20 cellular contexts compared by ENCODE assay signal in genomic region chr3:125261031-125261430, GRCh38.
DNase-seq lines count a peak whose midpoint lies in the region; ATAC-seq and TF ChIP-seq lines count a peak whose summit lies in the region.
"Had no signal": no experiment of that assay in that cellular context is flagged by ENCODE, and none has a peak within 500 bp of the region (broad histone marks: within the 10 kb centered on the region; RNA-seq: fewer than 3 reads in every experiment).

No MANE protein-coding gene starts in this region.

- H3K9me3 ChIP-seq in HAP-1, result no peaks in the 10 kb centered on the region; the same call in 1 of the 2 replicates
- H3K9me3 ChIP-seq: Peyer's patch had no signal

- in situ Hi-C loops in HAP-1 (cut with MboI; ENCODE audit: low sequenced_read_pairs), result no loop called here

- H3K27me3 ChIP-seq in HAP-1 (ENCODE audit: low read depth), result no peaks in the 10 kb centered on the region
- H3K27me3 ChIP-seq: adrenal gland, Peyer's patch had no signal

- no peaks in the 10 kb centered on the region for H3K27me3 Mint-ChIP-seq in nephron progenitor cell (ENCODE audit: low read depth, poor library complexity)
- H3K27me3 Mint-ChIP-seq: activated T-cell treated with anti-CD3 and anti-CD28 coated beads, Interleukin-2, amount 50 U/mL, for 24 hours; brain had no signal

- peaks cover 50% of the 10 kb centered on the region for H3K36me3 Mint-ChIP-seq in nephron progenitor cell (ENCODE audit: low read depth)

- peaks cover 20% of the 10 kb centered on the region for H3K9me3 Mint-ChIP-seq in nephron progenitor cell

- no peak overlapping the region for H3K4me3 ChIP-seq in HAP-1
- H3K4me3 ChIP-seq: adrenal gland, GM23248, Peyer's patch had no signal

- H3K27ac Mint-ChIP-seq in nephron progenitor cell, result peak overlapping the region; percentile 29
- H3K27ac Mint-ChIP-seq: activated T-cell treated with anti-CD3 and anti-CD28 coated beads, Interleukin-2, amount 50 U/mL, for 24 hours; brain had no signal

- no peak for ATAC-seq in HG02885 (IDR thresholded peaks at IDR 0.05; ENCODE audit: poor library complexity, unreplicated experiment)

- TF ChIP-seq CTCF in nephron progenitor cell (IDR thresholded peaks at IDR 0.05), result no peak

- DNase-seq in NCI-H1105 (lab: John Stamatoyannopoulos, UW) (peak; percentile 91), NCI-H1930 (lab: John Stamatoyannopoulos, UW) (peak; percentile 3 to 42), NCI-H748 (lab: John Stamatoyannopoulos, UW; ENCODE audit: unreplicated experiment) (peak; percentile 95), nephron progenitor cell (no peak), HAP-1 (ENCODE audit: low spot score in 2 of 2) (no peak)
- DNase-seq in activated CD8-positive, alpha-beta memory T cell treated with anti-CD3 and anti-CD28 coated beads, Interleukin-2, amount 50 U/mL, for 4 hours, result no peak
- no peak for DNase-seq in activated CD4-positive, alpha-beta T cell treated with anti-CD3 and anti-CD28 coated beads, Interleukin-2, amount 50 U/mL, for 1 hour
- DNase-seq: activated naive CD4-positive, alpha-beta T cell; activated T-cell treated with anti-CD3 and anti-CD28 coated beads, Interleukin-2, amount 50 U/mL, for 24 hours; adrenal gland; effector memory CD4-positive, alpha-beta T cell; erythroblast; GM23248; mesenchymal stem cell; NCI-H446; Peyer's patch; SIG-M5; trophoblast cell had no signal

- peaks cover 5% of the 10 kb centered on the region for H3K4me1 Mint-ChIP-seq in nephron progenitor cell

- H3K36me3 ChIP-seq in HAP-1 (replicated peaks), result no peaks in the 10 kb centered on the region; the same call in 1 of the 2 replicates
- H3K36me3 ChIP-seq: adrenal gland, Peyer's patch had no signal

- H3K4me3 Mint-ChIP-seq in nephron progenitor cell, result no peak overlapping the region
- H3K4me3 Mint-ChIP-seq: activated T-cell treated with anti-CD3 and anti-CD28 coated beads, Interleukin-2, amount 50 U/mL, for 24 hours; brain had no signal

- peaks cover 5% of the 10 kb centered on the region; the same call in 1 of the 2 replicates for H3K4me1 ChIP-seq in HAP-1
- H3K4me1 ChIP-seq: adrenal gland, Peyer's patch had no signal

Comparison
In these comparisons a context has a peak if more than half of its experiments do, and no peak if none do; other contexts are left out.
1. DNase-seq: peak in NCI-H1105 (single experiment), NCI-H1930 (2 of 2) and NCI-H748 (single experiment); none in nephron progenitor cell (single experiment), activated CD8-positive, alpha-beta memory T cell treated with anti-CD3 and anti-CD28 coated beads, Interleukin-2, amount 50 U/mL, for 4 hours (single experiment), HAP-1 (0 of 2) and activated CD4-positive, alpha-beta T cell treated with anti-CD3 and anti-CD28 coated beads, Interleukin-2, amount 50 U/mL, for 1 hour (single experiment).